1 cellular context compared by ENCODE assay signal in the genomic region with DNA sequence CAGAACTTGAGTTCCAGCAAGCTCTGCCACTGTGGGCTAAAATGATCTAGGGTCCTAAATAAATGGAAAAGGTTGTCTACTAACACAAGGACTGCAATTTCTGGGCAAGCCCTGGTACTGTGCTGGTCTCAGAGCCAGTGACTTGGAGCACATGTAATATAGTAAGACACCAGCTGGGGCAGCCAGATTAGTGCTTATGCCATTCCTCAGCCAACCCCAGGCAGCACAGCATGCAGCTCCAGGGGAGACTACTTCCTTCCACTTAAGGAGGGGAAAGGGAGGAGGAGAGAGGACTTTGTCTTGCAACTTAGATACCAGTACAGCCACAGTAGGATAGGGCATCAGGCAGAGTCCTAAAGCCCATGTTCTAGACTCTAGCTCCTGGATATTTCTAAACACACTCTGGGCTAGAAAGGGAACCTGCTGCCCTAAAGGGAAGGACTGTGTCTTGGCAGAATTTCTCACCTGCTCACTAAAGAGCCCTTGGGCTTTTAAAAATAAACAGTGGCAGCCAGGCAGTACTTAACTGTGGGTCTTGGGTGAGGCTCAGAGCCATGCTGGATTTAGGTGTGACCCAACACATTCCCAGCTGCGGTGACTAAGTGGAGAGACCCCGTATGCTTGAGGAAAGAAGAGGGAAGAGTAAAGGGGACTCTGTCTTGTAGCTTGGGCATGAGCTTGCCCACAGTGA.
TF ChIP-seq lines count a peak whose summit lies in the region.

No MANE protein-coding gene starts in this region.

TF ChIP-seq in GM12878, 131 proteins besides CTCF, POLR2A, EP300 and RAD21:
- TF ChIP-seq, protein P1, sequence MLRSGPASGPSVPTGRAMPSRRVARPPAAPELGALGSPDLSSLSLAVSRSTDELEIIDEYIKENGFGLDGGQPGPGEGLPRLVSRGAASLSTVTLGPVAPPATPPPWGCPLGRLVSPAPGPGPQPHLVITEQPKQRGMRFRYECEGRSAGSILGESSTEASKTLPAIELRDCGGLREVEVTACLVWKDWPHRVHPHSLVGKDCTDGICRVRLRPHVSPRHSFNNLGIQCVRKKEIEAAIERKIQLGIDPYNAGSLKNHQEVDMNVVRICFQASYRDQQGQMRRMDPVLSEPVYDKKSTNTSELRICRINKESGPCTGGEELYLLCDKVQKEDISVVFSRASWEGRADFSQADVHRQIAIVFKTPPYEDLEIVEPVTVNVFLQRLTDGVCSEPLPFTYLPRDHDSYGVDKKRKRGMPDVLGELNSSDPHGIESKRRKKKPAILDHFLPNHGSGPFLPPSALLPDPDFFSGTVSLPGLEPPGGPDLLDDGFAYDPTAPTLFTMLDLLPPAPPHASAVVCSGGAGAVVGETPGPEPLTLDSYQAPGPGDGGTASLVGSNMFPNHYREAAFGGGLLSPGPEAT (IDR thresholded peaks at IDR 0.05; ENCODE audit: low read depth): no peak
- no peak for TF ChIP-seq DPF2 (IDR thresholded peaks at IDR 0.05)
- TF ChIP-seq, protein P2, sequence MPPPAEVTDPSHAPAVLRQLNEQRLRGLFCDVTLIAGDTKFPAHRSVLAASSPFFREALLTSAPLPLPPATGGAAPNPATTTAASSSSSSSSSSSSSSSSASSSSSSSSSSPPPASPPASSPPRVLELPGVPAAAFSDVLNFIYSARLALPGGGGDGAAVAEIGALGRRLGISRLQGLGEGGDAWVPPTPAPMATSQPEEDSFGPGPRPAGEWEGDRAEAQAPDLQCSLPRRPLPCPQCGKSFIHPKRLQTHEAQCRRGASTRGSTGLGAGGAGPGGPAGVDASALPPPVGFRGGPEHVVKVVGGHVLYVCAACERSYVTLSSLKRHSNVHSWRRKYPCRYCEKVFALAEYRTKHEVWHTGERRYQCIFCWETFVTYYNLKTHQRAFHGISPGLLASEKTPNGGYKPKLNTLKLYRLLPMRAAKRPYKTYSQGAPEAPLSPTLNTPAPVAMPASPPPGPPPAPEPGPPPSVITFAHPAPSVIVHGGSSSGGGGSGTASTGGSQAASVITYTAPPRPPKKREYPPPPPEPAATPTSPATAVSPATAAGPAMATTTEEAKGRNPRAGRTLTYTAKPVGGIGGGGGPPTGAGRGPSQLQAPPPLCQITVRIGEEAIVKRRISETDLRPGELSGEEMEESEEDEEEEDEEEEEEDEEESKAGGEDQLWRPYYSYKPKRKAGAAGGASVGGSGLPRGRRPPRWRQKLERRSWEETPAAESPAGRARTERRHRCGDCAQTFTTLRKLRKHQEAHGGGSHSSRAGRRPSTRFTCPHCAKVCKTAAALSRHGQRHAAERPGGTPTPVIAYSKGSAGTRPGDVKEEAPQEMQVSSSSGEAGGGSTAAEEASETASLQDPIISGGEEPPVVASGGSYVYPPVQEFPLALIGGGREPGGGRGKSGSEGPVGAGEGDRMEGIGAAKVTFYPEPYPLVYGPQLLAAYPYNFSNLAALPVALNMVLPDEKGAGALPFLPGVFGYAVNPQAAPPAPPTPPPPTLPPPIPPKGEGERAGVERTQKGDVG (CRISPR knock-in tag; IDR thresholded peaks at IDR 0.05): no peak
- TF ChIP-seq BRCA1 (IDR thresholded peaks at IDR 0.05; ENCODE audit: low read depth, low read length): no peak
- no peak for TF ChIP-seq POLR2AphosphoS5 (IDR thresholded peaks at IDR 0.05; ENCODE audit: low read length)
- no peak for TF ChIP-seq SIX5 (IDR thresholded peaks at IDR 0.05; ENCODE audit: low read depth, low read length, severe bottlenecking)
- no peak for TF ChIP-seq SMAD5 (IDR thresholded peaks at IDR 0.05; ENCODE audit: low read depth)
- TF ChIP-seq HDGF (IDR thresholded peaks at IDR 0.05): no peak
- TF ChIP-seq SRF (IDR thresholded peaks at IDR 0.05; ENCODE audit: low read depth in 2 of 2, low read length in 2 of 2): no peak
TF ChIP-seq in GM12878: peak in this region for 0.
